In the genomic region with DNA sequence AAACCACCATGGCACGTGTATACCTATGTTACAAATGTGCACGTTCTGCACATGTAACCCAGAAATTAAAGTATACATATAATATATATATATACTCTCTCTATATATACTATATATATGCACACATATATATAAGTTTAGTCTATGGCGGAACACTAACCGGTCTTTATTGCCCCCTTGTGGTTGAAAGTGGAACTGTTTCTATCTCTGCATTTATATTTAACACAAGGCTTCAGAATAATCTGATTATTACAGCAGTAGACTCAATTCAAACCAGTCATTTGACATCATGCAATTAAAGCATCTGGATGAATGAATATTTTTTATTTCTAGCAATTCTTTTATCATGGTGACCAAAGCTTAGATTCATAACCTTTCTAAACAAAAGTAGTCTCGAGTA, we compare ENCODE assay signal across 8 cellular contexts. TPM values are rescaled to one million over a fixed set of nuclear protein-coding genes. Genes with fewer than 3 reads are reported as not detected.
DNase-seq lines count a peak whose midpoint lies in the region; ATAC-seq and TF ChIP-seq lines count a peak whose summit lies in the region.

No MANE protein-coding gene starts in this region.

- H3K27ac ChIP-seq in HCT116 (ENCODE audit: low read depth, low read length) = no peak overlapping the region
- no peak overlapping the region for H3K27ac ChIP-seq in lung (ENCODE audit: low read depth in 1 of 2, low read length in 1 of 2)

- H3K4me3 ChIP-seq in HCT116 (replicated peaks in 1 of 2; ENCODE audit: low read depth in 1 of 2, low read length in 2 of 2) (no peak overlapping the region), lung (no peak overlapping the region)

- H3K36me3 ChIP-seq in HCT116 (ENCODE audit: control insufficient read depth in 1 of 2, insufficient read depth in 2 of 2, low read length in 2 of 2) (no peaks in the 10 kb centered on the region), lung (ENCODE audit: control insufficient read depth in 2 of 2, insufficient read depth in 2 of 2, low read length in 2 of 2) (no peaks in the 10 kb centered on the region)

- WGBS in lung, 2 donors = 20 to 27% methylated on average over 5 of the region's 5 CpGs

- H2AFZ ChIP-seq in HCT116 (ENCODE audit: low read depth, low read length, poor library complexity, severe bottlenecking) = no peak overlapping the region

- H3K27ac Mint-ChIP-seq in activated CD4-positive, alpha-beta T cell treated with anti-CD3 and anti-CD28 coated beads for 36 hours = no peak overlapping the region
- no peak overlapping the region for H3K27ac Mint-ChIP-seq in MCF 10A (ENCODE audit: low read depth, unreplicated experiment)

- TF ChIP-seq CTCF in HCT116 (IDR thresholded peaks at IDR 0.05 in 2 of 3, conservative IDR thresholded peaks at IDR 0.05 in 1 of 3; ENCODE audit: borderline replicate concordance in 1 of 3, insufficient read depth in 1 of 3, low read depth in 2 of 3, low read length in 2 of 3) = peak; percentile 40 to 44 (median 42); a peak in 4 of 6 replicates
- peak; percentile 68 for TF ChIP-seq CTCF in MCF 10A (IDR thresholded peaks at IDR 0.05; ENCODE audit: unreplicated experiment)
- peak; percentile 59 for TF ChIP-seq CTCF in lung (IDR thresholded peaks at IDR 0.05; ENCODE audit: control extremely low read depth, extremely low read depth)

- BruUV-seq in HCT116 (replicated peaks; lab: Mats Ljungman, UMichigan) (no TSS peak), MCF 10A (replicated peaks; lab: Mats Ljungman, UMichigan) (no TSS peak)

- H3K9me3 ChIP-seq in HCT116 (ENCODE audit: control insufficient read depth in 1 of 2, insufficient read depth in 1 of 2, low read depth in 1 of 2, low read length in 2 of 2) = no peaks in the 10 kb centered on the region
- H3K9me3 ChIP-seq in lung (ENCODE audit: control insufficient read depth in 2 of 2, insufficient read depth in 1 of 2, low read length in 1 of 2) = no peaks in the 10 kb centered on the region

- H3K9ac ChIP-seq in HCT116 (ENCODE audit: low read length) = no peak overlapping the region

- peaks cover 12% of the 10 kb centered on the region for H3K27me3 Mint-ChIP-seq in activated CD4-positive, alpha-beta T cell treated with anti-CD3 and anti-CD28 coated beads for 36 hours
- H3K27me3 Mint-ChIP-seq in MCF 10A (ENCODE audit: insufficient read depth, unreplicated experiment) = peaks cover 36% of the 10 kb centered on the region

- CTCF ChIA-PET in activated CD4-positive, alpha-beta T cell treated with anti-CD3 and anti-CD28 coated beads for 36 hours (lab: Charles Lee) = interaction anchor here (0.6 to 1.8 kb wide), 2 partner anchors 9 to 17 kb away, joined by 3 to 4 read pairs; no protein-coding TSS in a partner anchor
- CTCF ChIA-PET in HCT116 (lab: Charles Lee) = no interaction called here
- CTCF ChIA-PET in MCF 10A (lab: Yijun Ruan, JAX) = interaction anchor here (1.0 to 1.5 kb wide), 3 partner anchors 9 to 127 kb away, joined by 3 to 6 read pairs (median 5); no protein-coding TSS in a partner anchor

- intact Hi-C loops in activated CD4-positive, alpha-beta T cell treated with anti-CD3 and anti-CD28 coated beads for 36 hours (cut with DNase I, micrococcal nuclease) = loop anchor here (1.0 kb wide), 4 partner anchors 106 to 284 kb away; no protein-coding TSS in a partner anchor
- intact Hi-C loops in HCT116 (cut with micrococcal nuclease) (loop anchor here (1.0 to 2.0 kb wide), 3 partner anchors 106 to 284 kb away; no protein-coding TSS in a partner anchor), MCF 10A (cut with micrococcal nuclease) (loop anchor here (1.0 to 2.0 kb wide), 3 partner anchors 129 to 329 kb away; no protein-coding TSS in a partner anchor)

- peak; percentile 63 for ATAC-seq in activated CD4-positive, alpha-beta T cell treated with anti-CD3 and anti-CD28 coated beads for 36 hours
- ATAC-seq in HCT116 = peak; percentile 59
- no peak for ATAC-seq in lung (ENCODE audit: insufficient read depth, low FRiP score)
- ATAC-seq in GM21825 (IDR thresholded peaks at IDR 0.05; ENCODE audit: unreplicated experiment) = no peak

- H3K9me2 ChIP-seq in HCT116 (ENCODE audit: insufficient read depth) = no peaks in the 10 kb centered on the region

- H3K27me3 ChIP-seq in HCT116 (ENCODE audit: insufficient read depth, low read length) (no peaks in the 10 kb centered on the region), lung (ENCODE audit: control insufficient read depth, insufficient read depth) (peaks cover 3% of the 10 kb centered on the region)

- no peak for DNase-seq in activated CD4-positive, alpha-beta T cell treated with anti-CD3 and anti-CD28 coated beads for 36 hours
- no peak for DNase-seq in activated CD4-positive, alpha-beta T cell treated with anti-CD3 and anti-CD28 coated beads, Interleukin-2, amount 50 U/mL, for 1 hour
- peak; percentile 15 for DNase-seq in HCT116 (ENCODE audit: low read depth, low spot score)
- DNase-seq in NCI-H524 (lab: John Stamatoyannopoulos, UW) = peak; percentile 9 to 64
- DNase-seq in MCF 10A (ENCODE audit: unreplicated experiment) = peak; percentile 66
- no peak for DNase-seq in lung (ENCODE audit: low spot score)
- no peak for DNase-seq in stimulated activated CD4-positive, alpha-beta T cell treated with anti-CD3 and anti-CD28 coated beads, Interleukin-1b, Interleukin-23, amount 100 ng/mL, for 48 hours

- no peaks in the 10 kb centered on the region for H3K9me3 Mint-ChIP-seq in activated CD4-positive, alpha-beta T cell treated with anti-CD3 and anti-CD28 coated beads for 36 hours (ENCODE audit: low read depth)
- H3K9me3 Mint-ChIP-seq in MCF 10A (ENCODE audit: unreplicated experiment) = no peaks in the 10 kb centered on the region

- H3K4me2 ChIP-seq in HCT116 (ENCODE audit: low read length) = no peak overlapping the region

- no peak overlapping the region for H3K4me3 Mint-ChIP-seq in activated CD4-positive, alpha-beta T cell treated with anti-CD3 and anti-CD28 coated beads for 36 hours
- no peak overlapping the region for H3K4me3 Mint-ChIP-seq in MCF 10A (ENCODE audit: unreplicated experiment)

- POLR2A ChIA-PET in activated CD4-positive, alpha-beta T cell treated with anti-CD3 and anti-CD28 coated beads for 36 hours (lab: Charles Lee) = no interaction called here
- POLR2A ChIA-PET in HCT116 (lab: Charles Lee) = no interaction called here
- POLR2A ChIA-PET in MCF 10A (lab: Yijun Ruan, JAX) = no interaction called here

- H3K4me1 ChIP-seq in HCT116 (ENCODE audit: control insufficient read depth in 1 of 2, insufficient read depth in 2 of 2, low read length in 2 of 2) (no peaks in the 10 kb centered on the region), lung (ENCODE audit: control insufficient read depth in 2 of 2, insufficient read depth in 2 of 2, low read length in 2 of 2) (no peaks in the 10 kb centered on the region)

- no peaks in the 10 kb centered on the region for H3K4me1 Mint-ChIP-seq in activated CD4-positive, alpha-beta T cell treated with anti-CD3 and anti-CD28 coated beads for 36 hours
- no peaks in the 10 kb centered on the region for H3K4me1 Mint-ChIP-seq in MCF 10A (ENCODE audit: insufficient read depth, unreplicated experiment)

- TF ChIP-seq RAD21 in HCT116 (IDR thresholded peaks at IDR 0.05; ENCODE audit: low read depth) = peak; percentile 51

- no peaks in the 10 kb centered on the region for H3K79me2 ChIP-seq in HCT116 (ENCODE audit: insufficient read depth, low read length)

- RAD21 ChIA-PET in HCT116 (lab: Charles Lee; ENCODE audit: low non-redundant PET in 1 of 2, low total read pairs in 2 of 2, uncharacterized antibody in 2 of 2, unreplicated experiment in 2 of 2) = no interaction called here

- TF ChIP-seq POLR2A in HCT116 (IDR thresholded peaks at IDR 0.05; ENCODE audit: borderline replicate concordance, extremely low read depth, insufficient read depth, insufficient read length) = no peak

- H4K20me1 ChIP-seq in HCT116 (ENCODE audit: insufficient read depth) = no peaks in the 10 kb centered on the region

- H3K36me3 Mint-ChIP-seq in activated CD4-positive, alpha-beta T cell treated with anti-CD3 and anti-CD28 coated beads for 36 hours (ENCODE audit: low read depth) = no peaks in the 10 kb centered on the region
- no peaks in the 10 kb centered on the region for H3K36me3 Mint-ChIP-seq in MCF 10A (ENCODE audit: insufficient read depth, unreplicated experiment)

TF ChIP-seq in HCT116, 20 proteins besides CTCF, POLR2A, EP300 and RAD21 (continues in another document):
- TF ChIP-seq SP1 (IDR thresholded peaks at IDR 0.05; ENCODE audit: low read depth) (no peak), YY1 (IDR thresholded peaks at IDR 0.05; ENCODE audit: extremely low read depth, insufficient replicate concordance, low read depth, low read length) (no peak), CEBPB (IDR thresholded peaks at IDR 0.05; ENCODE audit: low read depth) (no peak), SRF (IDR thresholded peaks at IDR 0.05; ENCODE audit: low read depth) (no peak), POLR2AphosphoS5 (IDR thresholded peaks at IDR 0.05; ENCODE audit: low read depth, low read length) (no peak), ZFX (IDR thresholded peaks at IDR 0.05) (no peak), EGR1 (IDR thresholded peaks at IDR 0.05; ENCODE audit: low read depth) (no peak), FOSL1 (IDR thresholded peaks at IDR 0.05; ENCODE audit: low read depth) (no peak)

RNA-seq across cellular contexts. Expression of a gene that starts 14.6 kb away (rescaled TPM):
- total RNA-seq in activated CD4-positive, alpha-beta T cell treated with anti-CD3 and anti-CD28 coated beads for 36 hours = under 1 TPM; 0.37 to 0.48 TPM
- 0.05 TPM for total RNA-seq in HCT116 (2021; ENCODE audit: unreplicated experiment)
- not detected in 2 replicates for polyA plus RNA-seq in HCT116 (2012)
- total RNA-seq in MCF 10A (2022) = 0.07 TPM in 1 of 2 replicates, not detected in the other
- 1 to 10 TPM in 1 of 2 donors, under 1 TPM in 1; 0.58 to 3.3 TPM for total RNA-seq in lung
- under 1 TPM; 0.16 to 0.33 TPM for polyA plus RNA-seq in lung

RNA-seq across cellular contexts. Expression of a gene that starts 40.9 kb away (rescaled TPM):
- total RNA-seq in activated CD4-positive, alpha-beta T cell treated with anti-CD3 and anti-CD28 coated beads for 36 hours = not detected
- total RNA-seq in HCT116 (2021; ENCODE audit: unreplicated experiment) (not detected), MCF 10A (2022) (not detected in 2 replicates), lung (1 to 10 TPM in 1 of 2 donors, under 1 TPM in 1; 0.52 to 9.3 TPM)
- not detected in 2 replicates for polyA plus RNA-seq in HCT116 (2012)
- under 1 TPM; 0.06 to 0.15 TPM for polyA plus RNA-seq in lung

Comparison
In these comparisons a context has a peak if more than half of its experiments do, and no peak if none do; other contexts are left out.
1. ATAC-seq: peak in activated CD4-positive, alpha-beta T cell treated with anti-CD3 and anti-CD28 coated beads for 36 hours (single experiment) and HCT116 (single experiment); none in lung (single experiment) and GM21825 (single experiment).
2. DNase-seq: peak in HCT116 (single experiment), NCI-H524 (2 of 2) and MCF 10A (single experiment); none in activated CD4-positive, alpha-beta T cell treated with anti-CD3 and anti-CD28 coated beads for 36 hours (single experiment), activated CD4-positive, alpha-beta T cell treated with anti-CD3 and anti-CD28 coated beads, Interleukin-2, amount 50 U/mL, for 1 hour (single experiment), lung (single experiment) and stimulated activated CD4-positive, alpha-beta T cell treated with anti-CD3 and anti-CD28 coated beads, Interleukin-1b, Interleukin-23, amount 100 ng/mL, for 48 hours (single experiment).
3. Peak in every context shown above with its lines, with median percentiles within 50 percentile points of each other: CTCF ChIP-seq.